14 cellular contexts compared by ENCODE assay signal in the genomic region with DNA sequence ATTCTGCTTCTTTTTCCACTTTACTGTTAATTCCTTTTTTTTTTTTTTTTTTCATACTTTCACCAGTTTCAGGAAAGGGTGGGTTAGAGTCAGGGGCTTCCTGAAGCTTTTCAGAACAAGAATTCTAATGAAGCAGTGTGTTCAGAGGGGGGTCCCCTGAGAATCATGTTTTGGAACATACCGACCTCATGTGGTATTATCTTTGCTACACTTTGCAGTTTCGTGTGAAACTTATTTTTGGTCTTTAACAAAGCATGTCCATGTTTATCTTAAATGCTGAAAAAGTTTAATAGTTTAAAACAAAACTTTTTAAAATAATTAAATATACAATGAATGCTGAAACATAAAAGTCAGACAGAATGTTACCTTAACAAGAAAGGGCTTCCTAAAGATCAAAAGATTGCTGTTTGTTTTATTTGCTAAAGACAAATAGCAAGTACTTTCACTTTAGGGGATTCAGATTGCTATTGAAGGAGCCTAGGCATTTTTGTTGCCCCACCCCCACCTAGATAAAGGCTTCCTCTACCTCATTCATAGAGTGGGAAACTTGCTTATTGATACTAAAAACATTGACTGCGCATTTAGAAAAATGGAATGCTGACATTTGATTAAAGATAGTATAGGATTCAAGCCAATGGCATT. TPM values are rescaled to one million over a fixed set of nuclear protein-coding genes. Genes with fewer than 3 reads are reported as not detected.
A peak's percentile ranks its signal among the peaks of the same experiment; 100 is the strongest.
DNase-seq lines count a peak whose midpoint lies in the region; ATAC-seq, FAIRE-seq and TF ChIP-seq lines count a peak whose summit lies in the region.
"Had no signal": no experiment of that assay in that cellular context is flagged by ENCODE, and none has a peak within 500 bp of the region (broad histone marks: within the 10 kb centered on the region; RNA-seq: fewer than 3 reads in every experiment).

No MANE protein-coding gene starts in this region.

- TF ChIP-seq CTCF in heart left ventricle (IDR thresholded peaks at IDR 0.05), result peak in 1 of 12 donors; percentile 11

- no peaks in the 10 kb centered on the region for H3K27me3 ChIP-seq in heart left ventricle

- H3K9me3 ChIP-seq in heart left ventricle, result no peaks in the 10 kb centered on the region
- H3K9me3 ChIP-seq: lower lobe of right lung had no signal

- no peaks in the 10 kb centered on the region for H3K36me3 ChIP-seq in heart left ventricle
- H3K36me3 ChIP-seq: lower lobe of right lung had no signal

- H3K4me3 ChIP-seq in heart left ventricle, result peak overlapping the region in 3 of 12 donors; percentile 11 to 16 (median 14)
- H3K4me3 ChIP-seq: GM23248, lower lobe of right lung had no signal

- 39 to 51% (median 44%) methylated on average over 3 of the region's 3 CpGs for WGBS in heart left ventricle, 4 donors

- intact Hi-C loops in heart left ventricle (cut with DNase I), result loop anchor here (1.0 to 10.0 kb wide), 12 partner anchors 103 to 316 kb away; a partner anchor contains a TSS
- intact Hi-C loops in left cardiac atrium (cut with DNase I), result loop anchor here (5.0 to 10.0 kb wide), 2 partner anchors 103 to 316 kb away; no protein-coding TSS in a partner anchor

- H3K4me1 ChIP-seq in heart left ventricle, result peaks cover 0 to 39% (median 8%) of the 10 kb centered on the region in 12 donors

- no peak for FAIRE-seq in GM12892 (lab: Jason Lieb, UNC)
- FAIRE-seq: astrocyte had no signal

- DNase-seq in heart left ventricle (no peak), left cardiac atrium (no peak), germinal center (ENCODE audit: low spot score) (peak; percentile 21), LoVo (ENCODE audit: low spot score) (no peak), DMS153 (lab: John Stamatoyannopoulos, UW) (no peak), GM12892 (ENCODE audit: insufficient read length) (no peak), NCI-H1105 (lab: John Stamatoyannopoulos, UW) (no peak)
- DNase-seq: ACHN; DMS79 treated with DMSO at 0.1 percent for 48 hours; effector memory CD4-positive, alpha-beta T cell; GM23248; lower lobe of right lung had no signal

- TF ChIP-seq POLR2A in heart left ventricle (IDR thresholded peaks at IDR 0.05) (no peak), GM12892 (IDR thresholded peaks at IDR 0.05; ENCODE audit: low read depth, low read length) (no peak)

- H3K27ac ChIP-seq in heart left ventricle, result peak overlapping the region in 10 of 12 donors; percentile 8 to 67 (median 32)
- H3K27ac ChIP-seq: GM23248, lower lobe of right lung had no signal

- ATAC-seq in heart left ventricle, result peak in 2 of 4 donors; percentile 38 to 51
- ATAC-seq in left cardiac atrium, result no peak
- ATAC-seq in HG03571 (IDR thresholded peaks at IDR 0.05; ENCODE audit: unreplicated experiment), result peak; percentile 38

RNA-seq across cellular contexts. Expression of a gene that starts 21.1 kb away (rescaled TPM):
- 100 to 1,000 TPM in 5 of 9 donors, 10 to 100 TPM in 4; 87.8 to 120 (median 102) TPM for total RNA-seq in heart left ventricle
- polyA plus RNA-seq in heart left ventricle, result 100 to 1,000 TPM; 134 to 149 TPM
- total RNA-seq in left cardiac atrium, result 100 to 1,000 TPM in 1 of 2 donors, 10 to 100 TPM in 1; 86.1 to 103 TPM
- 173 TPM for polyA plus RNA-seq in GM12892 (2012; ENCODE audit: missing spikeins)
